In the genomic region with DNA sequence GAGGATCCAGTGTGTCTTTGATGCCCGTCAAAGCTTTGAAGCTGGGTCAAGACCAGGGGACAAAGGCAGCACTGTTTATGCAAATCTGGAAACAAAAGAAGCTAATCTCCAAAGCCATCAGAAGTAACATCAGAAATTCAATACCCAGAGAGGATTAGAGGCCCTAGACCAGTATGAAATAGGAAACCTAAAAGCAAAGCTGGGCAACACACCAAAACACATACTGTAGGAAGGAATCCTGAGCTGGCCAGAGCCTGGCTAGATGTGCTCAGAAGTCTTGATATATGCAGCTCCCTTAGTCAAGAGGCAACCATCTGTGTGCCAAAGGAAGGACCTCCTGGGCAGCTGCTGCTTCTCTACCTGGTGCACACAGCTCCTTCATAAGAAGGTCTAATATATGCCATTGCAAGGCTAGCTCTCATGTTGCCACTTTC, we compare ENCODE assay signal across 14 cellular contexts. TPM values are rescaled to one million over a fixed set of nuclear protein-coding genes. Genes with fewer than 3 reads are reported as not detected.
DNase-seq lines count a peak whose midpoint lies in the region; ATAC-seq, FAIRE-seq and TF ChIP-seq lines count a peak whose summit lies in the region.
"Had no signal": no experiment of that assay in that cellular context is flagged by ENCODE, and none has a peak within 500 bp of the region (broad histone marks: within the 10 kb centered on the region; RNA-seq: fewer than 3 reads in every experiment).

No MANE protein-coding gene starts in this region.

- DNase-seq in NCI-H510A treated with DMSO at 0.1 percent for 48 hours (lab: John Stamatoyannopoulos, UW) = peak; percentile 25
- DNase-seq in NCI-H510A (lab: John Stamatoyannopoulos, UW) = no peak
- DNase-seq in NT2/D1 (ENCODE audit: low read depth, low spot score) = peak; percentile 68
- DNase-seq in fibroblast of the conjunctiva (ENCODE audit: low read depth) = peak; percentile 90
- DNase-seq in GM12891 (ENCODE audit: insufficient read length, low spot score) = no peak
- no peak for DNase-seq in Caco-2
- DNase-seq: activated naive CD4-positive, alpha-beta T cell treated with anti-CD3 and anti-CD28 coated beads, Interleukin-2, amount 10 ng/mL, durations not matched to agents 7 days and 5 days; NCI-H1048; T-helper 2 cell had no signal

- H3K9me3 ChIP-seq in NT2/D1 (ENCODE audit: insufficient read depth, low read length) (no peaks in the 10 kb centered on the region), stomach smooth muscle (ENCODE audit: control insufficient read depth in 2 of 2, low read length in 2 of 2) (no peaks in the 10 kb centered on the region), Caco-2 (no peaks in the 10 kb centered on the region)
- H3K9me3 ChIP-seq: A549 had no signal

- POLR2A ChIA-PET in Caco-2 (lab: Charles Lee) = no interaction called here

- no peak overlapping the region for H3K4me3 Mint-ChIP-seq in Caco-2 (ENCODE audit: unreplicated experiment)
- H3K4me3 Mint-ChIP-seq: activated naive CD4-positive, alpha-beta T cell treated with anti-CD3 and anti-CD28 coated beads, Interleukin-2, amount 10 ng/mL, durations not matched to agents 7 days and 5 days; type B pancreatic cell had no signal

- intact Hi-C loops in Caco-2 (cut with micrococcal nuclease; ENCODE audit: unreplicated experiment) = no loop called here

- no peaks in the 10 kb centered on the region for H3K36me3 ChIP-seq in NT2/D1 (ENCODE audit: insufficient read depth, insufficient read length, low read length)
- H3K36me3 ChIP-seq in stomach smooth muscle (ENCODE audit: control insufficient read depth in 2 of 2, insufficient read depth in 2 of 2, low read length in 2 of 2) = no peaks in the 10 kb centered on the region
- H3K36me3 ChIP-seq in Caco-2 (ENCODE audit: control insufficient read depth, insufficient read depth, low read length) = no peaks in the 10 kb centered on the region

- FAIRE-seq in GM12891 (lab: Jason Lieb, UNC) = no peak
- FAIRE-seq: A549 had no signal

- H3K27me3 ChIP-seq in NT2/D1 (ENCODE audit: insufficient read depth, insufficient read length) (no peaks in the 10 kb centered on the region), stomach smooth muscle (ENCODE audit: control insufficient read depth in 1 of 2, insufficient read depth in 2 of 2, low read length in 2 of 2) (no peaks in the 10 kb centered on the region), Caco-2 (replicated peaks; ENCODE audit: control insufficient read depth, insufficient read depth, low read length) (no peaks in the 10 kb centered on the region)

- CTCF ChIA-PET in Caco-2 (lab: Charles Lee) = interaction anchor here (1.0 kb wide), 1 partner anchor 11 kb away, joined by 3 read pairs; no protein-coding TSS in a partner anchor

- H3K4me1 ChIP-seq in NT2/D1 (ENCODE audit: insufficient read depth, insufficient read length) = peaks cover 17% of the 10 kb centered on the region
- H3K4me1 ChIP-seq in stomach smooth muscle (ENCODE audit: control insufficient read depth, insufficient read depth, low read length) = peaks cover 11% of the 10 kb centered on the region
- H3K4me1 ChIP-seq in Caco-2 = peaks cover 6% of the 10 kb centered on the region; the same call in 1 of the 2 replicates
- H3K4me1 ChIP-seq: A549 had no signal

- BruUV-seq in Caco-2 (replicated peaks; lab: Mats Ljungman, UMichigan) = no TSS peak

- TF ChIP-seq CTCF in Caco-2 (IDR thresholded peaks at IDR 0.05; ENCODE audit: insufficient read depth in 1 of 2, low read depth in 1 of 2, low read length in 1 of 2, severe bottlenecking in 1 of 2, unreplicated experiment in 1 of 2) = no peak

- H3K9ac ChIP-seq in NT2/D1 (ENCODE audit: insufficient read length, low read depth) (no peak overlapping the region), stomach smooth muscle (ENCODE audit: low read length in 2 of 2) (no peak overlapping the region)

- peaks cover 5% of the 10 kb centered on the region for H3K4me1 Mint-ChIP-seq in Caco-2 (ENCODE audit: low read depth, unreplicated experiment)
- H3K4me1 Mint-ChIP-seq: activated naive CD4-positive, alpha-beta T cell treated with anti-CD3 and anti-CD28 coated beads, Interleukin-2, amount 10 ng/mL, durations not matched to agents 7 days and 5 days had no signal

- no peaks in the 10 kb centered on the region for H3K9me3 Mint-ChIP-seq in Caco-2 (ENCODE audit: unreplicated experiment)
- H3K9me3 Mint-ChIP-seq: activated naive CD4-positive, alpha-beta T cell treated with anti-CD3 and anti-CD28 coated beads, Interleukin-2, amount 10 ng/mL, durations not matched to agents 7 days and 5 days; type B pancreatic cell had no signal

- ATAC-seq in GM19455 (IDR thresholded peaks at IDR 0.05; ENCODE audit: unreplicated experiment) = no peak
- ATAC-seq: A549 had no signal

- H3K27ac Mint-ChIP-seq in Caco-2 (ENCODE audit: unreplicated experiment) = no peak overlapping the region
- H3K27ac Mint-ChIP-seq: activated naive CD4-positive, alpha-beta T cell treated with anti-CD3 and anti-CD28 coated beads, Interleukin-2, amount 10 ng/mL, durations not matched to agents 7 days and 5 days; type B pancreatic cell had no signal

- H3K4me3 ChIP-seq in NT2/D1 (ENCODE audit: insufficient read length, low read depth) (no peak overlapping the region), stomach smooth muscle (ENCODE audit: low read length in 2 of 2) (no peak overlapping the region), Caco-2 (ENCODE audit: low read depth, low read length) (no peak overlapping the region)
- H3K4me3 ChIP-seq: A549, skin epidermis had no signal

- peak overlapping the region; percentile 24 for H3K27ac ChIP-seq in stomach smooth muscle (ENCODE audit: low read length)
- H3K27ac ChIP-seq: A549, skin epidermis had no signal

- no peaks in the 10 kb centered on the region for H3K27me3 Mint-ChIP-seq in Caco-2 (ENCODE audit: insufficient read depth, unreplicated experiment)
- H3K27me3 Mint-ChIP-seq: type B pancreatic cell had no signal

- H3K36me3 Mint-ChIP-seq in Caco-2 (ENCODE audit: insufficient read depth, unreplicated experiment) = no peaks in the 10 kb centered on the region
- H3K36me3 Mint-ChIP-seq: activated naive CD4-positive, alpha-beta T cell treated with anti-CD3 and anti-CD28 coated beads, Interleukin-2, amount 10 ng/mL, durations not matched to agents 7 days and 5 days; type B pancreatic cell had no signal

- no peak for TF ChIP-seq POLR2A in GM12891 (IDR thresholded peaks at IDR 0.05; ENCODE audit: low read depth, low read length)

TF ChIP-seq in GM12891, 5 proteins besides CTCF, POLR2A, EP300 and RAD21:
- TF ChIP-seq TAF1 (IDR thresholded peaks at IDR 0.05; ENCODE audit: low read depth, low read length) = no peak
- TF ChIP-seq SPI1 (IDR thresholded peaks at IDR 0.05; ENCODE audit: low read depth, low read length) = no peak
- no peak for TF ChIP-seq PAX5 (IDR thresholded peaks at IDR 0.05; ENCODE audit: insufficient read depth, low read length, severe bottlenecking)
- TF ChIP-seq POU2F2 (IDR thresholded peaks at IDR 0.05; ENCODE audit: low read depth, low read length) = no peak
- no peak for TF ChIP-seq POLR2AphosphoS5 (IDR thresholded peaks at IDR 0.05; ENCODE audit: low read depth, low read length)

RNA-seq across cellular contexts. Expression of a gene that starts 12.3 kb away (rescaled TPM):
- 0.05 TPM for polyA plus RNA-seq in GM12891 (2012; ENCODE audit: low read depth, missing spikeins)
- 10.5 and 10.6 TPM in 2 replicates for total RNA-seq in Caco-2 (2022)

RNA-seq across cellular contexts. Expression of a gene that starts 26.3 kb away (rescaled TPM):
- 14.7 TPM for polyA plus RNA-seq in GM12891 (2012; ENCODE audit: low read depth, missing spikeins)
- total RNA-seq in Caco-2 (2022) = 62.7 and 71.4 TPM in 2 replicates

Comparison
In these comparisons a context has a peak if more than half of its experiments do, and no peak if none do; other contexts are left out.
1. DNase-seq: peak in NCI-H510A treated with DMSO at 0.1 percent for 48 hours (single experiment), NT2/D1 (single experiment) and fibroblast of the conjunctiva (single experiment); none in NCI-H510A (single experiment), GM12891 (single experiment) and Caco-2 (0 of 2).